ENCODE assay signal across 8 cellular contexts in the genomic region with DNA sequence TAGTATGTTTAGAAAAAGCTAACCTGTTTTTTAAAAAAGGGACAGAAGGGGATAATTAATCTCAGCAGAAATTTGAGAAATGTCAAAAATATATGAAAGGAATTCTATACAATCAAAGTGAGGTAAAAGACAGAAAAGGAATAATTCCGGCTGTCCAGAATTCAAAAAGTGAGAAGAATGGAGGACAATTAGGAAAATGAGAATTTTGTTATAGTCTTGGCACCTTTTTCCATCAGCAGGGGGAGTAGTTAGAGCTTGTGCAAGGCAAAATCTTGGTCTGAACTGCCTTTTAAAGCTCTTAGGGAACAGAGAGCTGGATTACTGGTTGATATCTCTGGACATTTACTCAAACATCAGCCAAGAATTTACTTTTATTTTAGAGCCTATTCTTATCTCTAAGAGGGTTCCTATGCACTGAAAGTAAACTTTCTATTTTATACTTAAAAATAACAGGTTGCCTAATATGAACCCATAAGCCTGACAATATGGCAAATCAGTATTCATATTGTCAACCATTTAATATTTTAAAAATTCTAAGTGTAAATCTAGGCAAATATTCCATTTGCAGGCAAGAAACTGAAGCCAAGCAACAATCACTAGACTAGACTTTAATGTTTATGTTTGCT.
A peak's percentile ranks its signal among the peaks of the same experiment; 100 is the strongest.
DNase-seq lines count a peak whose midpoint lies in the region; ATAC-seq and TF ChIP-seq lines count a peak whose summit lies in the region.

No MANE protein-coding gene starts in this region.

- no peak overlapping the region for H3K4me3 ChIP-seq in PC-3 (ENCODE audit: low read length)
- H3K4me3 ChIP-seq in fibroblast of pulmonary artery (replicated peaks; ENCODE audit: low read depth, low read length) = no peak overlapping the region
- no peak overlapping the region for H3K4me3 ChIP-seq in spleen

- H3K4me2 ChIP-seq in PC-3 (ENCODE audit: low read length) = no peak overlapping the region

- POLR2A ChIA-PET in PC-3 (lab: Charles Lee; ENCODE audit: unreplicated experiment) = interaction anchor here (0.7 kb wide), 1 partner anchor 445 kb away, joined by 3 read pairs; no protein-coding TSS in a partner anchor

- ATAC-seq in PC-3 = peak; percentile 45; the same call in 1 of the 2 replicates
- no peak for ATAC-seq in GM19324 (IDR thresholded peaks at IDR 0.05; ENCODE audit: low FRiP score, unreplicated experiment)

- CTCF ChIA-PET in PC-3 (lab: Charles Lee) = interaction anchor here (0.6 to 1.4 kb wide), 11 partner anchors 18 to 231 kb away, joined by 3 to 25 read pairs (median 5); no protein-coding TSS in a partner anchor

- peak; percentile 63 for TF ChIP-seq CTCF in GM12873 (IDR thresholded peaks at IDR 0.05; ENCODE audit: insufficient read depth, low read depth, low read length, missing control alignments)
- peak; percentile 87 for TF ChIP-seq CTCF in PC-3 (conservative IDR thresholded peaks at IDR 0.05; ENCODE audit: low read depth, low read length)
- TF ChIP-seq CTCF in fibroblast of pulmonary artery (IDR thresholded peaks at IDR 0.05; ENCODE audit: low read length, missing control alignments) = peak; percentile 90
- TF ChIP-seq CTCF in spleen (IDR thresholded peaks at IDR 0.05 in 8 of 11, conservative IDR thresholded peaks at IDR 0.05 in 3 of 11) = peak in 9 of 11 experiments; percentile 17 to 54 (median 41)

- no peak overlapping the region for H2AFZ ChIP-seq in PC-3 (ENCODE audit: low read length)

- no peak overlapping the region for H3K9ac ChIP-seq in PC-3 (ENCODE audit: low read length)

- H3K36me3 ChIP-seq in PC-3 (ENCODE audit: low read depth, low read length) (no peaks in the 10 kb centered on the region), spleen (peaks cover 0 to 10% (median 0%) of the 10 kb centered on the region in 6 donors)

- no peaks in the 10 kb centered on the region for H3K9me2 ChIP-seq in PC-3 (replicated peaks; ENCODE audit: low read length)

- no TSS peak for BruUV-seq in PC-3 (replicated peaks; lab: Mats Ljungman, UMichigan)

- TF ChIP-seq POLR2A in spleen (IDR thresholded peaks at IDR 0.05) = no peak

- DNase-seq in A172 (ENCODE audit: low spot score) (peak; percentile 38), PC-3 (peak; percentile 77), fibroblast of pulmonary artery (ENCODE audit: low read depth) (peak; percentile 65), spleen (no peak)
- DNase-seq in stimulated activated CD4-positive, alpha-beta T cell treated with anti-CD3 and anti-CD28 coated beads, Interleukin-1b, Interleukin-23, amount 100 ng/mL, for 48 hours = no peak
- no peak for DNase-seq in stimulated activated CD4-positive, alpha-beta T cell treated with anti-CD3 and anti-CD28 coated beads, Interleukin-15, amount 100 ng/mL, for 24 hours

- H3K27me3 ChIP-seq in PC-3 (ENCODE audit: low read length) (no peaks in the 10 kb centered on the region), spleen (replicated peaks in 1 of 7) (no peaks in the 10 kb centered on the region)

- peaks cover 10% of the 10 kb centered on the region for H3K4me1 ChIP-seq in PC-3 (ENCODE audit: insufficient read depth, low read length)
- peaks cover 0 to 3% (median 0%) of the 10 kb centered on the region in 6 donors for H3K4me1 ChIP-seq in spleen

- no peak overlapping the region for H3K27ac ChIP-seq in PC-3 (ENCODE audit: low read length)
- H3K27ac ChIP-seq in spleen = peak overlapping the region in 1 of 8 donors; percentile 28

- H4K20me1 ChIP-seq in PC-3 (ENCODE audit: low read length) = no peaks in the 10 kb centered on the region

- no peaks in the 10 kb centered on the region for H3K9me3 ChIP-seq in PC-3 (ENCODE audit: low read length)
- no peaks in the 10 kb centered on the region for H3K9me3 ChIP-seq in spleen

- WGBS in spleen, 5 donors = 69 to 94% (median 73%) methylated on average over 1 of the region's 1 CpG

- intact Hi-C loops in PC-3 (cut with micrococcal nuclease) = loop anchor here (1.0 to 10.0 kb wide), 3 partner anchors 17 to 339 kb away; no protein-coding TSS in a partner anchor
- intact Hi-C loops in spleen (cut with DNase I; ENCODE audit: low total_unique reads) = loop anchor here (10.0 kb wide), 1 partner anchor 231 kb away; no protein-coding TSS in a partner anchor

- H3K79me2 ChIP-seq in PC-3 (ENCODE audit: low read length) = no peaks in the 10 kb centered on the region

- no peaks in the 10 kb centered on the region for H3F3A ChIP-seq in PC-3 (ENCODE audit: low read length, unreplicated experiment)

Comparison
In these comparisons a context has a peak if more than half of its experiments do, and no peak if none do; other contexts are left out.
1. DNase-seq: peak in A172 (single experiment), PC-3 (single experiment) and fibroblast of pulmonary artery (single experiment); none in spleen (single experiment), stimulated activated CD4-positive, alpha-beta T cell treated with anti-CD3 and anti-CD28 coated beads, Interleukin-1b, Interleukin-23, amount 100 ng/mL, for 48 hours (single experiment) and stimulated activated CD4-positive, alpha-beta T cell treated with anti-CD3 and anti-CD28 coated beads, Interleukin-15, amount 100 ng/mL, for 24 hours (single experiment).
2. Peak in every context shown above with its lines, with median percentiles within 50 percentile points of each other: CTCF ChIP-seq.